1 cellular context compared by ENCODE assay signal in the genomic region with DNA sequence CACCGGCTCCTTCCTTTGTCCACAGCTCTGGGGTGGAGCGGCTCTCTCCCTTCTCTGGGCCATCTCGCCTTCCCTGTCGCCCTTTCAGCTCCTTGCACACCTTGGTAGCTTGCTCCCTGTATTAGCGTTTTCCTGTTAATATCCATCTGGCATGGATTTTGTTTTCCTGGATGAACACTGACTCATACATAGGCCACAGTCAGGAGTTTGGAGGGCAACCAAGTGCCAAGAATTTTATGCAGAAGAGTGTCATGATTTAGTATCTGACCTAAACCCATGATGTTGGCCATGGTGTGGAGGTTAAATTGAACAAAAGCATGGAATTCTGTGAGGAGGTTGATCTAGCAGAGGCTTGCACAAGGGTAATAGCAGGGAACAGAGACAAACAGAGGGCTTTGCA.
TF ChIP-seq lines count a peak whose summit lies in the region.

No MANE protein-coding gene starts in this region.

TF ChIP-seq in GM23338, 12 proteins besides CTCF, POLR2A, EP300 and RAD21:
- TF ChIP-seq CREB1 (CRISPR knock-in tag; IDR thresholded peaks at IDR 0.05; ENCODE audit: low read depth), result no peak
- TF ChIP-seq EZH2 (IDR thresholded peaks at IDR 0.05; ENCODE audit: low read depth, unreplicated experiment), result no peak
- TF ChIP-seq POLR2AphosphoS5 (IDR thresholded peaks at IDR 0.05; ENCODE audit: low read depth), result no peak
- TF ChIP-seq EZH2phosphoT487 (IDR thresholded peaks at IDR 0.05; ENCODE audit: unreplicated experiment), result no peak
- TF ChIP-seq ZNF331 (CRISPR knock-in tag; IDR thresholded peaks at IDR 0.05; ENCODE audit: low read depth), result no peak
- TF ChIP-seq, protein P1, sequence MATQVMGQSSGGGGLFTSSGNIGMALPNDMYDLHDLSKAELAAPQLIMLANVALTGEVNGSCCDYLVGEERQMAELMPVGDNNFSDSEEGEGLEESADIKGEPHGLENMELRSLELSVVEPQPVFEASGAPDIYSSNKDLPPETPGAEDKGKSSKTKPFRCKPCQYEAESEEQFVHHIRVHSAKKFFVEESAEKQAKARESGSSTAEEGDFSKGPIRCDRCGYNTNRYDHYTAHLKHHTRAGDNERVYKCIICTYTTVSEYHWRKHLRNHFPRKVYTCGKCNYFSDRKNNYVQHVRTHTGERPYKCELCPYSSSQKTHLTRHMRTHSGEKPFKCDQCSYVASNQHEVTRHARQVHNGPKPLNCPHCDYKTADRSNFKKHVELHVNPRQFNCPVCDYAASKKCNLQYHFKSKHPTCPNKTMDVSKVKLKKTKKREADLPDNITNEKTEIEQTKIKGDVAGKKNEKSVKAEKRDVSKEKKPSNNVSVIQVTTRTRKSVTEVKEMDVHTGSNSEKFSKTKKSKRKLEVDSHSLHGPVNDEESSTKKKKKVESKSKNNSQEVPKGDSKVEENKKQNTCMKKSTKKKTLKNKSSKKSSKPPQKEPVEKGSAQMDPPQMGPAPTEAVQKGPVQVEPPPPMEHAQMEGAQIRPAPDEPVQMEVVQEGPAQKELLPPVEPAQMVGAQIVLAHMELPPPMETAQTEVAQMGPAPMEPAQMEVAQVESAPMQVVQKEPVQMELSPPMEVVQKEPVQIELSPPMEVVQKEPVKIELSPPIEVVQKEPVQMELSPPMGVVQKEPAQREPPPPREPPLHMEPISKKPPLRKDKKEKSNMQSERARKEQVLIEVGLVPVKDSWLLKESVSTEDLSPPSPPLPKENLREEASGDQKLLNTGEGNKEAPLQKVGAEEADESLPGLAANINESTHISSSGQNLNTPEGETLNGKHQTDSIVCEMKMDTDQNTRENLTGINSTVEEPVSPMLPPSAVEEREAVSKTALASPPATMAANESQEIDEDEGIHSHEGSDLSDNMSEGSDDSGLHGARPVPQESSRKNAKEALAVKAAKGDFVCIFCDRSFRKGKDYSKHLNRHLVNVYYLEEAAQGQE (IDR thresholded peaks at IDR 0.05; ENCODE audit: unreplicated experiment), result no peak
- no peak for TF ChIP-seq JUNB (IDR thresholded peaks at IDR 0.05; ENCODE audit: unreplicated experiment)
- TF ChIP-seq NANOG (IDR thresholded peaks at IDR 0.05; ENCODE audit: borderline replicate concordance), result no peak
- TF ChIP-seq, protein P2, sequence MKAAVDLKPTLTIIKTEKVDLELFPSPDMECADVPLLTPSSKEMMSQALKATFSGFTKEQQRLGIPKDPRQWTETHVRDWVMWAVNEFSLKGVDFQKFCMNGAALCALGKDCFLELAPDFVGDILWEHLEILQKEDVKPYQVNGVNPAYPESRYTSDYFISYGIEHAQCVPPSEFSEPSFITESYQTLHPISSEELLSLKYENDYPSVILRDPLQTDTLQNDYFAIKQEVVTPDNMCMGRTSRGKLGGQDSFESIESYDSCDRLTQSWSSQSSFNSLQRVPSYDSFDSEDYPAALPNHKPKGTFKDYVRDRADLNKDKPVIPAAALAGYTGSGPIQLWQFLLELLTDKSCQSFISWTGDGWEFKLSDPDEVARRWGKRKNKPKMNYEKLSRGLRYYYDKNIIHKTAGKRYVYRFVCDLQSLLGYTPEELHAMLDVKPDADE (IDR thresholded peaks at IDR 0.05), result no peak
- no peak for TF ChIP-seq ZNF114 (CRISPR knock-in tag; IDR thresholded peaks at IDR 0.05)
- no peak for TF ChIP-seq STAT1 (IDR thresholded peaks at IDR 0.05; ENCODE audit: unreplicated experiment)
- TF ChIP-seq, protein P3, sequence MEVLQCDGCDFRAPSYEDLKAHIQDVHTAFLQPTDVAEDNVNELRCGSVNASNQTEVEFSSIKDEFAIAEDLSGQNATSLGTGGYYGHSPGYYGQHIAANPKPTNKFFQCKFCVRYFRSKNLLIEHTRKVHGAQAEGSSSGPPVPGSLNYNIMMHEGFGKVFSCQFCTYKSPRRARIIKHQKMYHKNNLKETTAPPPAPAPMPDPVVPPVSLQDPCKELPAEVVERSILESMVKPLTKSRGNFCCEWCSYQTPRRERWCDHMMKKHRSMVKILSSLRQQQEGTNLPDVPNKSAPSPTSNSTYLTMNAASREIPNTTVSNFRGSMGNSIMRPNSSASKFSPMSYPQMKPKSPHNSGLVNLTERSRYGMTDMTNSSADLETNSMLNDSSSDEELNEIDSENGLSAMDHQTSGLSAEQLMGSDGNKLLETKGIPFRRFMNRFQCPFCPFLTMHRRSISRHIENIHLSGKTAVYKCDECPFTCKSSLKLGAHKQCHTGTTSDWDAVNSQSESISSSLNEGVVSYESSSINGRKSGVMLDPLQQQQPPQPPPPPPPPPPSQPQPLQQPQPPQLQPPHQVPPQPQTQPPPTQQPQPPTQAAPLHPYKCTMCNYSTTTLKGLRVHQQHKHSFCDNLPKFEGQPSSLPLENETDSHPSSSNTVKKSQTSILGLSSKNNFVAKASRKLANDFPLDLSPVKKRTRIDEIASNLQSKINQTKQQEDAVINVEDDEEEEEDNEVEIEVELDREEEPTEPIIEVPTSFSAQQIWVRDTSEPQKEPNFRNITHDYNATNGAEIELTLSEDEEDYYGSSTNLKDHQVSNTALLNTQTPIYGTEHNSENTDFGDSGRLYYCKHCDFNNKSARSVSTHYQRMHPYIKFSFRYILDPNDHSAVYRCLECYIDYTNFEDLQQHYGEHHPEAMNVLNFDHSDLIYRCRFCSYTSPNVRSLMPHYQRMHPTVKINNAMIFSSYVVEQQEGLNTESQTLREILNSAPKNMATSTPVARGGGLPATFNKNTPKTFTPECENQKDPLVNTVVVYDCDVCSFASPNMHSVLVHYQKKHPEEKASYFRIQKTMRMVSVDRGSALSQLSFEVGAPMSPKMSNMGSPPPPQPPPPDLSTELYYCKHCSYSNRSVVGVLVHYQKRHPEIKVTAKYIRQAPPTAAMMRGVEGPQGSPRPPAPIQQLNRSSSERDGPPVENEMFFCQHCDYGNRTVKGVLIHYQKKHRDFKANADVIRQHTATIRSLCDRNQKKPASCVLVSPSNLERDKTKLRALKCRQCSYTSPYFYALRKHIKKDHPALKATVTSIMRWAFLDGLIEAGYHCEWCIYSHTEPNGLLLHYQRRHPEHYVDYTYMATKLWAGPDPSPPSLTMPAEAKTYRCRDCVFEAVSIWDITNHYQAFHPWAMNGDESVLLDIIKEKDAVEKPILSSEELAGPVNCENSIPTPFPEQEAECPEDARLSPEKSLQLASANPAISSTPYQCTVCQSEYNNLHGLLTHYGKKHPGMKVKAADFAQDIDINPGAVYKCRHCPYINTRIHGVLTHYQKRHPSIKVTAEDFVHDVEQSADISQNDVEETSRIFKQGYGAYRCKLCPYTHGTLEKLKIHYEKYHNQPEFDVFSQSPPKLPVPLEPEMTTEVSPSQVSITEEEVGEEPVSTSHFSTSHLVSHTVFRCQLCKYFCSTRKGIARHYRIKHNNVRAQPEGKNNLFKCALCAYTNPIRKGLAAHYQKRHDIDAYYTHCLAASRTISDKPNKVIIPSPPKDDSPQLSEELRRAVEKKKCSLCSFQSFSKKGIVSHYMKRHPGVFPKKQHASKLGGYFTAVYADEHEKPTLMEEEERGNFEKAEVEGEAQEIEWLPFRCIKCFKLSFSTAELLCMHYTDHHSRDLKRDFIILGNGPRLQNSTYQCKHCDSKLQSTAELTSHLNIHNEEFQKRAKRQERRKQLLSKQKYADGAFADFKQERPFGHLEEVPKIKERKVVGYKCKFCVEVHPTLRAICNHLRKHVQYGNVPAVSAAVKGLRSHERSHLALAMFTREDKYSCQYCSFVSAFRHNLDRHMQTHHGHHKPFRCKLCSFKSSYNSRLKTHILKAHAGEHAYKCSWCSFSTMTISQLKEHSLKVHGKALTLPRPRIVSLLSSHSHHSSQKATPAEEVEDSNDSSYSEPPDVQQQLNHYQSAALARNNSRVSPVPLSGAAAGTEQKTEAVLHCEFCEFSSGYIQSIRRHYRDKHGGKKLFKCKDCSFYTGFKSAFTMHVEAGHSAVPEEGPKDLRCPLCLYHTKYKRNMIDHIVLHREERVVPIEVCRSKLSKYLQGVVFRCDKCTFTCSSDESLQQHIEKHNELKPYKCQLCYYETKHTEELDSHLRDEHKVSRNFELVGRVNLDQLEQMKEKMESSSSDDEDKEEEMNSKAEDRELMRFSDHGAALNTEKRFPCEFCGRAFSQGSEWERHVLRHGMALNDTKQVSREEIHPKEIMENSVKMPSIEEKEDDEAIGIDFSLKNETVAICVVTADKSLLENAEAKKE (CRISPR knock-in tag; IDR thresholded peaks at IDR 0.05), result no peak
